In the genomic region with DNA sequence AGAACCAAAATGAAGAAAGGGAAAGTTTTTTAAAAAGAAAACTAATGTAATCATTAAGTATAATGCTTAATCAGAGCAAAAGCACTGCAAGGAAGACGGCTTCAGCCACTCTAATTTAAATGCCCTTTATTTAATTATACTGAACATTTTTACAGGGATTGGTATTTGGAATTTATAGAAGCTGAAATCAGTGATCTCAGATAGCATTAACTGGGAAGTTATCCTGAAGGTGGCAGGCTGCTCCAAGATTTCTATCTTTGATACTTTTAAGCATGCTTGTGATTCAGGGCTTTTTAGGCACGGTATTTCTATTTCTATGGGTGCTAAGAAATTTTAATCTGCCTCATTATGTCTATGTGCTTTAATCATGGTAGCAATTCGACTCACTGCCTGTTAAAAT, we compare ENCODE assay signal across 8 cellular contexts. TPM values are rescaled to one million over a fixed set of nuclear protein-coding genes. Genes with fewer than 3 reads are reported as not detected.
DNase-seq lines count a peak whose midpoint lies in the region; ATAC-seq and TF ChIP-seq lines count a peak whose summit lies in the region.

No MANE protein-coding gene starts in this region.

- in situ Hi-C loops in ACHN (cut with HindIII; ENCODE audit: low pct_ligation_motif_present, low pct_unique_long_range_greater_than_20kb, low sequenced_read_pairs) (no loop called here), transverse colon (cut with MboI; ENCODE audit: low pct_ligation_motif_present in 1 of 4, low pct_unique_long_range_greater_than_20kb in 1 of 4, low sequenced_read_pairs in 3 of 4) (loop anchor here in 1 of 4 donors (5.0 to 25.0 kb wide), 2 partner anchors 153 to 362 kb away; no protein-coding TSS in a partner anchor)

- DNase-seq in ACHN (peak; percentile 56), GM06990 (ENCODE audit: extremely low read depth, insufficient read length) (no peak), NCI-H345 treated with DMSO at 0.1 percent for 48 hours (lab: John Stamatoyannopoulos, UW; ENCODE audit: unreplicated experiment) (peak; percentile 26), cardiac fibroblast (ENCODE audit: low read depth in 2 of 2) (peak; percentile 61 to 74), left kidney (ENCODE audit: low read depth, low spot score) (peak; percentile 65), transverse colon (peak; percentile 23), HuH-7 (ENCODE audit: low spot score) (no peak)

- ATAC-seq in GM19397 (IDR thresholded peaks at IDR 0.05; ENCODE audit: unreplicated experiment), result no peak

- H3K36me3 ChIP-seq in GM06990 (ENCODE audit: control insufficient read depth, insufficient read depth, low read length), result no peaks in the 10 kb centered on the region; the same call in 1 of the 2 replicates
- peaks cover 0 to 15% (median 3%) of the 10 kb centered on the region in 4 donors for H3K36me3 ChIP-seq in transverse colon

- H3K27me3 ChIP-seq in GM06990 (replicated peaks; ENCODE audit: control insufficient read depth, insufficient read depth, low read length), result no peaks in the 10 kb centered on the region
- peaks cover 7% of the 10 kb centered on the region for H3K27me3 ChIP-seq in transverse colon

- peak overlapping the region; percentile 94 to 99 (median 98) for H3K27ac ChIP-seq in transverse colon

- no peak overlapping the region for H3K4me3 ChIP-seq in GM06990 (replicated peaks; ENCODE audit: low read depth, low read length)
- peak overlapping the region in 1 of 2 donors; percentile 83 for H3K4me3 ChIP-seq in cardiac fibroblast (replicated peaks in 1 of 2; ENCODE audit: low read depth in 2 of 2, low read length in 2 of 2)
- H3K4me3 ChIP-seq in transverse colon, result peak overlapping the region in 2 of 4 donors; percentile 91 to 93

- peaks cover 7 to 36% (median 24%) of the 10 kb centered on the region in 4 donors for H3K4me1 ChIP-seq in transverse colon

- H3K9me3 ChIP-seq in transverse colon, result no peaks in the 10 kb centered on the region

- intact Hi-C loops in transverse colon (cut with DNase I; ENCODE audit: low total_unique reads), result loop anchor here (10.0 kb wide), 1 partner anchor 156 kb away; no protein-coding TSS in a partner anchor

- 10 to 21% methylated on average over 3 of the region's 3 CpGs for WGBS in transverse colon (ENCODE audit: low coverage in 1 of 2), 2 donors

- no peak for TF ChIP-seq POLR2A in transverse colon (IDR thresholded peaks at IDR 0.05)

- peak; percentile 27 for TF ChIP-seq CTCF in GM06990 (IDR thresholded peaks at IDR 0.05; ENCODE audit: insufficient read depth, low read length, poor library complexity, severe bottlenecking)
- TF ChIP-seq CTCF in cardiac fibroblast (IDR thresholded peaks at IDR 0.05; ENCODE audit: low read depth, low read length), result peak; percentile 26
- TF ChIP-seq CTCF in transverse colon (IDR thresholded peaks at IDR 0.05), result peak; percentile 38 to 52 (median 43)

- no peak for TF ChIP-seq EP300 in transverse colon (IDR thresholded peaks at IDR 0.05; ENCODE audit: low read depth)

RNA-seq across cellular contexts. Expression of a gene that starts 1.3 kb away (rescaled TPM):
- 10 to 100 TPM in 3 of 4 donors, 1 to 10 TPM in 1; 9.4 to 26.5 (median 20.9) TPM for total RNA-seq in transverse colon

RNA-seq across cellular contexts. Expression of a gene that starts 25.5 kb away (rescaled TPM):
- 1 to 10 TPM in 2 of 4 donors, not detected in 2; 1.4 to 1.9 TPM for total RNA-seq in transverse colon

Comparison
In these comparisons a context has a peak if more than half of its experiments do, and no peak if none do; other contexts are left out.
1. DNase-seq: peak in ACHN (single experiment), NCI-H345 treated with DMSO at 0.1 percent for 48 hours (single experiment), cardiac fibroblast (2 of 2), left kidney (single experiment) and transverse colon (single experiment); none in GM06990 (single experiment) and HuH-7 (single experiment).
2. Peak in every context shown above with its lines, with median percentiles within 50 percentile points of each other: CTCF ChIP-seq.